1 cellular context compared by ENCODE assay signal in genomic region chr3:62732183-62732904, GRCh38.
TF ChIP-seq lines count a peak whose summit lies in the region.

No MANE protein-coding gene starts in this region.

TF ChIP-seq in HepG2, 621 proteins besides CTCF, POLR2A, EP300 and RAD21 (continued from another document and continues in another):
- TF ChIP-seq ZBTB34 (CRISPR knock-in tag; IDR thresholded peaks at IDR 0.05) (no peak), ZKSCAN8 (CRISPR knock-in tag; IDR thresholded peaks at IDR 0.05; ENCODE audit: borderline replicate concordance) (peak; percentile 74; the same call in 1 of the 2 replicates), PLRG1 (conservative IDR thresholded peaks at IDR 0.05) (no peak), CBX2 (IDR thresholded peaks at IDR 0.05; ENCODE audit: low read depth, low read length) (no peak), CBX2 (CRISPR knock-in tag; IDR thresholded peaks at IDR 0.05; ENCODE audit: low read depth) (0 out of 2 replicates have a peak, but pooled peaks have one; percentile 39), AGO2 (optimal IDR thresholded peaks at IDR 0.05; ENCODE audit: low read depth, low read length) (no peak), SOX5 (CRISPR knock-in tag; IDR thresholded peaks at IDR 0.05; ENCODE audit: borderline replicate concordance) (peak; percentile 84), ZNF615 (CRISPR knock-in tag; IDR thresholded peaks at IDR 0.05; ENCODE audit: borderline replicate concordance) (no peak), PTBP1 (IDR thresholded peaks at IDR 0.05; ENCODE audit: low read depth, low read length, poor library complexity, severe bottlenecking) (no peak), ZNF503 (CRISPR knock-in tag; IDR thresholded peaks at IDR 0.05) (0 out of 2 replicates have a peak, but pooled peaks have one; percentile 22), ZNF614 (CRISPR knock-in tag; IDR thresholded peaks at IDR 0.05; ENCODE audit: borderline replicate concordance) (peak; percentile 95), ZNF414 (CRISPR knock-in tag; IDR thresholded peaks at IDR 0.05) (peak; percentile 45; the same call in 1 of the 2 replicates), IRF9 (CRISPR knock-in tag; IDR thresholded peaks at IDR 0.05; ENCODE audit: borderline replicate concordance) (no peak), RFX5 (IDR thresholded peaks at IDR 0.05; ENCODE audit: low read depth, low read length) (no peak), ZNF644 (CRISPR knock-in tag; IDR thresholded peaks at IDR 0.05; ENCODE audit: low read depth) (peak; percentile 69), MXD3 (CRISPR knock-in tag; IDR thresholded peaks at IDR 0.05) (no peak), TEAD3 (CRISPR knock-in tag; optimal IDR thresholded peaks at IDR 0.05; ENCODE audit: borderline replicate concordance) (peak; percentile 80), SMARCE1 (IDR thresholded peaks at IDR 0.05; ENCODE audit: borderline replicate concordance) (no peak), ZNF775 (CRISPR knock-in tag; IDR thresholded peaks at IDR 0.05; ENCODE audit: borderline replicate concordance) (no peak), SRSF1 (optimal IDR thresholded peaks at IDR 0.05; ENCODE audit: low read depth, low read length) (no peak), ZNF552 (CRISPR knock-in tag; IDR thresholded peaks at IDR 0.05; ENCODE audit: borderline replicate concordance) (no peak), SATB2 (CRISPR knock-in tag; IDR thresholded peaks at IDR 0.05) (no peak), MIER3 (CRISPR knock-in tag; IDR thresholded peaks at IDR 0.05; ENCODE audit: borderline replicate concordance) (peak; percentile 86; the same call in 1 of the 2 replicates), TBX2 (CRISPR knock-in tag; IDR thresholded peaks at IDR 0.05; ENCODE audit: borderline replicate concordance) (peak; percentile 69), ZNF619 (CRISPR knock-in tag; IDR thresholded peaks at IDR 0.05) (no peak), TAF15 (IDR thresholded peaks at IDR 0.05; ENCODE audit: low read depth, low read length, poor library complexity, severe bottlenecking) (no peak), RFX3 (CRISPR knock-in tag; IDR thresholded peaks at IDR 0.05) (no peak; the same call in 1 of the 2 replicates), ETV5 (CRISPR knock-in tag; IDR thresholded peaks at IDR 0.05; ENCODE audit: borderline replicate concordance) (peak; percentile 98), ZNF101 (CRISPR knock-in tag; IDR thresholded peaks at IDR 0.05; ENCODE audit: borderline replicate concordance, low read depth) (no peak), ZNF841 (CRISPR knock-in tag; IDR thresholded peaks at IDR 0.05; ENCODE audit: borderline replicate concordance) (no peak), USF2 (IDR thresholded peaks at IDR 0.05; ENCODE audit: low read depth, low read length) (no peak), USF2 (CRISPR knock-in tag; IDR thresholded peaks at IDR 0.05; ENCODE audit: borderline replicate concordance) (no peak), TRIM24 (CRISPR knock-in tag; IDR thresholded peaks at IDR 0.05) (peak; percentile 99), FLYWCH1 (CRISPR knock-in tag; IDR thresholded peaks at IDR 0.05) (no peak)
- TF ChIP-seq, protein P1, sequence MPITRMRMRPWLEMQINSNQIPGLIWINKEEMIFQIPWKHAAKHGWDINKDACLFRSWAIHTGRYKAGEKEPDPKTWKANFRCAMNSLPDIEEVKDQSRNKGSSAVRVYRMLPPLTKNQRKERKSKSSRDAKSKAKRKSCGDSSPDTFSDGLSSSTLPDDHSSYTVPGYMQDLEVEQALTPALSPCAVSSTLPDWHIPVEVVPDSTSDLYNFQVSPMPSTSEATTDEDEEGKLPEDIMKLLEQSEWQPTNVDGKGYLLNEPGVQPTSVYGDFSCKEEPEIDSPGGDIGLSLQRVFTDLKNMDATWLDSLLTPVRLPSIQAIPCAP (CRISPR knock-in tag; IDR thresholded peaks at IDR 0.05; ENCODE audit: low read depth): no peak
- TF ChIP-seq, protein P2, sequence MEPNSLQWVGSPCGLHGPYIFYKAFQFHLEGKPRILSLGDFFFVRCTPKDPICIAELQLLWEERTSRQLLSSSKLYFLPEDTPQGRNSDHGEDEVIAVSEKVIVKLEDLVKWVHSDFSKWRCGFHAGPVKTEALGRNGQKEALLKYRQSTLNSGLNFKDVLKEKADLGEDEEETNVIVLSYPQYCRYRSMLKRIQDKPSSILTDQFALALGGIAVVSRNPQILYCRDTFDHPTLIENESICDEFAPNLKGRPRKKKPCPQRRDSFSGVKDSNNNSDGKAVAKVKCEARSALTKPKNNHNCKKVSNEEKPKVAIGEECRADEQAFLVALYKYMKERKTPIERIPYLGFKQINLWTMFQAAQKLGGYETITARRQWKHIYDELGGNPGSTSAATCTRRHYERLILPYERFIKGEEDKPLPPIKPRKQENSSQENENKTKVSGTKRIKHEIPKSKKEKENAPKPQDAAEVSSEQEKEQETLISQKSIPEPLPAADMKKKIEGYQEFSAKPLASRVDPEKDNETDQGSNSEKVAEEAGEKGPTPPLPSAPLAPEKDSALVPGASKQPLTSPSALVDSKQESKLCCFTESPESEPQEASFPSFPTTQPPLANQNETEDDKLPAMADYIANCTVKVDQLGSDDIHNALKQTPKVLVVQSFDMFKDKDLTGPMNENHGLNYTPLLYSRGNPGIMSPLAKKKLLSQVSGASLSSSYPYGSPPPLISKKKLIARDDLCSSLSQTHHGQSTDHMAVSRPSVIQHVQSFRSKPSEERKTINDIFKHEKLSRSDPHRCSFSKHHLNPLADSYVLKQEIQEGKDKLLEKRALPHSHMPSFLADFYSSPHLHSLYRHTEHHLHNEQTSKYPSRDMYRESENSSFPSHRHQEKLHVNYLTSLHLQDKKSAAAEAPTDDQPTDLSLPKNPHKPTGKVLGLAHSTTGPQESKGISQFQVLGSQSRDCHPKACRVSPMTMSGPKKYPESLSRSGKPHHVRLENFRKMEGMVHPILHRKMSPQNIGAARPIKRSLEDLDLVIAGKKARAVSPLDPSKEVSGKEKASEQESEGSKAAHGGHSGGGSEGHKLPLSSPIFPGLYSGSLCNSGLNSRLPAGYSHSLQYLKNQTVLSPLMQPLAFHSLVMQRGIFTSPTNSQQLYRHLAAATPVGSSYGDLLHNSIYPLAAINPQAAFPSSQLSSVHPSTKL (CRISPR knock-in tag; IDR thresholded peaks at IDR 0.05): peak; percentile 91
- TF ChIP-seq, protein P3, sequence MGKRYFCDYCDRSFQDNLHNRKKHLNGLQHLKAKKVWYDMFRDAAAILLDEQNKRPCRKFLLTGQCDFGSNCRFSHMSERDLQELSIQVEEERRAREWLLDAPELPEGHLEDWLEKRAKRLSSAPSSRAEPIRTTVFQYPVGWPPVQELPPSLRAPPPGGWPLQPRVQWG (CRISPR knock-in tag; IDR thresholded peaks at IDR 0.05; ENCODE audit: borderline replicate concordance, low read depth): no peak
- TF ChIP-seq, protein P4, sequence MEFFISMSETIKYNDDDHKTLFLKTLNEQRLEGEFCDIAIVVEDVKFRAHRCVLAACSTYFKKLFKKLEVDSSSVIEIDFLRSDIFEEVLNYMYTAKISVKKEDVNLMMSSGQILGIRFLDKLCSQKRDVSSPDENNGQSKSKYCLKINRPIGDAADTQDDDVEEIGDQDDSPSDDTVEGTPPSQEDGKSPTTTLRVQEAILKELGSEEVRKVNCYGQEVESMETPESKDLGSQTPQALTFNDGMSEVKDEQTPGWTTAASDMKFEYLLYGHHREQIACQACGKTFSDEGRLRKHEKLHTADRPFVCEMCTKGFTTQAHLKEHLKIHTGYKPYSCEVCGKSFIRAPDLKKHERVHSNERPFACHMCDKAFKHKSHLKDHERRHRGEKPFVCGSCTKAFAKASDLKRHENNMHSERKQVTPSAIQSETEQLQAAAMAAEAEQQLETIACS (CRISPR knock-in tag; IDR thresholded peaks at IDR 0.05): no peak
- TF ChIP-seq, protein P5, sequence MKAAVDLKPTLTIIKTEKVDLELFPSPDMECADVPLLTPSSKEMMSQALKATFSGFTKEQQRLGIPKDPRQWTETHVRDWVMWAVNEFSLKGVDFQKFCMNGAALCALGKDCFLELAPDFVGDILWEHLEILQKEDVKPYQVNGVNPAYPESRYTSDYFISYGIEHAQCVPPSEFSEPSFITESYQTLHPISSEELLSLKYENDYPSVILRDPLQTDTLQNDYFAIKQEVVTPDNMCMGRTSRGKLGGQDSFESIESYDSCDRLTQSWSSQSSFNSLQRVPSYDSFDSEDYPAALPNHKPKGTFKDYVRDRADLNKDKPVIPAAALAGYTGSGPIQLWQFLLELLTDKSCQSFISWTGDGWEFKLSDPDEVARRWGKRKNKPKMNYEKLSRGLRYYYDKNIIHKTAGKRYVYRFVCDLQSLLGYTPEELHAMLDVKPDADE (CRISPR knock-in tag; IDR thresholded peaks at IDR 0.05): no peak
